ENCODE assay signal across 8 cellular contexts in the genomic region with DNA sequence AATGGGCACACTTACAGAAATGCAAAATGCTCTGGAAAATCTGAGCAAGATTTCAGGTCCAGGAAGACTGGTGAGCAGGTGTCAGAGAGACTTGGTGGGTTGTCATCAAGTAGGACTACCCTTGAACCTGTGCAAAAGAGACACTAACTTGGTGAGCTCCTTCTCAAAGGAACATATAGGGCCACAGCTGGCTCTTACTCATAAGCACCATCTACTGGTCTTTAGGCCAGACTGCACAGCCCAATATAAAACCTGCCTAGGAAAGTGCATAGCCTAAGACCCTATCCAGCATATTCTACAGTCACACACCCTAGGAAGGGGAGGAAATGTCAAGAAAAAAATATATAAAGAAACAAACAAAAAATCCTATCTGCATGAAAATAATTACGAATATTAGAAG. TPM values are rescaled to one million over a fixed set of nuclear protein-coding genes. Genes with fewer than 3 reads are reported as not detected.
DNase-seq lines count a peak whose midpoint lies in the region; ATAC-seq and TF ChIP-seq lines count a peak whose summit lies in the region.

No MANE protein-coding gene starts in this region.

- H3K36me3 Mint-ChIP-seq in activated CD8-positive, alpha-beta T cell treated with anti-CD3 and anti-CD28 coated beads for 36 hours (ENCODE audit: low read depth): no peaks in the 10 kb centered on the region
- no peaks in the 10 kb centered on the region for H3K36me3 Mint-ChIP-seq in CD8-positive, alpha-beta memory T cell

- CTCF ChIA-PET in activated CD8-positive, alpha-beta T cell treated with anti-CD3 and anti-CD28 coated beads for 36 hours (lab: Charles Lee): interaction anchor here (0.9 to 1.3 kb wide), 6 partner anchors 10 to 485 kb away, joined by 3 to 6 read pairs (median 3); no protein-coding TSS in a partner anchor
- CTCF ChIA-PET in CD8-positive, alpha-beta memory T cell (lab: Charles Lee): no interaction called here

- peak; percentile 86 for ATAC-seq in GM19467 (IDR thresholded peaks at IDR 0.05; ENCODE audit: unreplicated experiment)
- peak; percentile 55 for ATAC-seq in activated CD8-positive, alpha-beta T cell treated with anti-CD3 and anti-CD28 coated beads for 36 hours

- no peaks in the 10 kb centered on the region for H3K4me1 Mint-ChIP-seq in activated CD8-positive, alpha-beta T cell treated with anti-CD3 and anti-CD28 coated beads for 36 hours (ENCODE audit: low read depth)
- peaks cover 0 to 3% (median 0%) of the 10 kb centered on the region in 3 donors for H3K4me1 Mint-ChIP-seq in CD8-positive, alpha-beta memory T cell

- no peak overlapping the region for H3K4me3 Mint-ChIP-seq in activated CD8-positive, alpha-beta T cell treated with anti-CD3 and anti-CD28 coated beads for 36 hours
- no peak overlapping the region for H3K4me3 Mint-ChIP-seq in CD8-positive, alpha-beta memory T cell

- DNase-seq in G401 (ENCODE audit: low spot score) (peak; percentile 1), HuH-7.5 (ENCODE audit: low spot score) (peak; percentile 5), kidney glomerular epithelial cell (lab: John Stamatoyannopoulos, UW) (peak; percentile 58), posterior cingulate gyrus (no peak)
- peak; percentile 9 for DNase-seq in activated CD8-positive, alpha-beta T cell treated with anti-CD3 and anti-CD28 coated beads for 36 hours
- no peak for DNase-seq in CD8-positive, alpha-beta memory T cell
- DNase-seq in activated T-cell treated with anti-CD3 and anti-CD28 coated beads, Interleukin-2, amount 50 U/mL, for 1 hour: no peak

- POLR2A ChIA-PET in activated CD8-positive, alpha-beta T cell treated with anti-CD3 and anti-CD28 coated beads for 36 hours (lab: Charles Lee): no interaction called here
- POLR2A ChIA-PET in CD8-positive, alpha-beta memory T cell (lab: Charles Lee): no interaction called here

- in situ Hi-C loops in G401 (cut with HindIII; ENCODE audit: low sequenced_read_pairs): no loop called here

- no peaks in the 10 kb centered on the region for H3K27me3 ChIP-seq in CD8-positive, alpha-beta memory T cell (ENCODE audit: insufficient read depth, low read length, poor library complexity, severe bottlenecking)

- no peaks in the 10 kb centered on the region for H3K4me1 ChIP-seq in CD8-positive, alpha-beta memory T cell (ENCODE audit: insufficient read depth, low read length)

- H3K4me3 ChIP-seq in CD8-positive, alpha-beta memory T cell (ENCODE audit: low read length): no peak overlapping the region

- no peaks in the 10 kb centered on the region for H3K36me3 ChIP-seq in CD8-positive, alpha-beta memory T cell (ENCODE audit: insufficient read depth, low read length)

- no peaks in the 10 kb centered on the region for H3K9me3 ChIP-seq in CD8-positive, alpha-beta memory T cell (ENCODE audit: low read length)

- no peaks in the 10 kb centered on the region for H3K9me3 Mint-ChIP-seq in activated CD8-positive, alpha-beta T cell treated with anti-CD3 and anti-CD28 coated beads for 36 hours
- no peaks in the 10 kb centered on the region for H3K9me3 Mint-ChIP-seq in CD8-positive, alpha-beta memory T cell

- no peak overlapping the region for H3K27ac Mint-ChIP-seq in activated CD8-positive, alpha-beta T cell treated with anti-CD3 and anti-CD28 coated beads for 36 hours
- H3K27ac Mint-ChIP-seq in CD8-positive, alpha-beta memory T cell: no peak overlapping the region

- TF ChIP-seq CTCF in activated CD8-positive, alpha-beta T cell treated with anti-CD3 and anti-CD28 coated beads for 36 hours (IDR thresholded peaks at IDR 0.05): no peak

- peaks cover 6% of the 10 kb centered on the region for H3K27me3 Mint-ChIP-seq in activated CD8-positive, alpha-beta T cell treated with anti-CD3 and anti-CD28 coated beads for 36 hours
- H3K27me3 Mint-ChIP-seq in CD8-positive, alpha-beta memory T cell: peaks cover 8 to 23% of the 10 kb centered on the region in 2 donors

- intact Hi-C loops in activated CD8-positive, alpha-beta T cell treated with anti-CD3 and anti-CD28 coated beads for 36 hours (cut with micrococcal nuclease): no loop called here
- intact Hi-C loops in posterior cingulate gyrus (cut with DNase I): no loop called here

- no peak overlapping the region for H3K27ac ChIP-seq in CD8-positive, alpha-beta memory T cell (ENCODE audit: low read depth, low read length)

RNA-seq across cellular contexts. Expression of gene OR10W1, which starts 18.2 kb away (rescaled TPM):
- total RNA-seq in G401 (2014; rRNA removed; shearing (Covaris generic)): not detected in 2 replicates
- not detected for total RNA-seq in activated CD8-positive, alpha-beta T cell treated with anti-CD3 and anti-CD28 coated beads for 36 hours
- not detected for total RNA-seq in CD8-positive, alpha-beta memory T cell
- not detected for polyA plus RNA-seq in CD8-positive, alpha-beta memory T cell

RNA-seq across cellular contexts. Expression of gene OR10Q1, which starts 57.5 kb away (rescaled TPM):
- total RNA-seq in G401 (2014; rRNA removed; shearing (Covaris generic)): not detected in 2 replicates
- total RNA-seq in activated CD8-positive, alpha-beta T cell treated with anti-CD3 and anti-CD28 coated beads for 36 hours: not detected
- not detected for total RNA-seq in CD8-positive, alpha-beta memory T cell
- polyA plus RNA-seq in CD8-positive, alpha-beta memory T cell: not detected

Comparison
In these comparisons a context has a peak if more than half of its experiments do, and no peak if none do; other contexts are left out.
1. DNase-seq: peak in G401 (single experiment), HuH-7.5 (single experiment), activated CD8-positive, alpha-beta T cell treated with anti-CD3 and anti-CD28 coated beads for 36 hours (single experiment) and kidney glomerular epithelial cell (single experiment); none in CD8-positive, alpha-beta memory T cell (0 of 5), activated T-cell treated with anti-CD3 and anti-CD28 coated beads, Interleukin-2, amount 50 U/mL, for 1 hour (single experiment) and posterior cingulate gyrus (0 of 10).